In genomic region chr16:50272687-50273381, GRCh38 we compare ENCODE assay signal across 14 cellular contexts. TPM values are rescaled to one million over a fixed set of nuclear protein-coding genes. Genes with fewer than 3 reads are reported as not detected.
A peak's percentile ranks its signal among the peaks of the same experiment; 100 is the strongest.
DNase-seq lines count a peak whose midpoint lies in the region; ATAC-seq, FAIRE-seq and TF ChIP-seq lines count a peak whose summit lies in the region.
"Had no signal": no experiment of that assay in that cellular context is flagged by ENCODE, and none has a peak within 500 bp of the region (broad histone marks: within the 10 kb centered on the region; RNA-seq: fewer than 3 reads in every experiment).

No MANE protein-coding gene starts in this region.

- no peak for TF ChIP-seq POLR2A in H1 (IDR thresholded peaks at IDR 0.05; ENCODE audit: control extremely low read depth in 1 of 2, low read depth in 2 of 2, low read length in 2 of 2)

- H4K20me1 ChIP-seq in H1 (replicated peaks in 1 of 2; ENCODE audit: control insufficient read depth in 1 of 2, insufficient read depth in 2 of 2, low read length in 2 of 2) = peaks cover 0 to 2% of the 10 kb centered on the region in 2 experiments

- H3K23me2 ChIP-seq in H1 (ENCODE audit: low read depth, low read length) = no peaks in the 10 kb centered on the region

- intact Hi-C loops in Right ventricle myocardium superior (cut with DNase I) = no loop called here
- intact Hi-C loops in left ventricle myocardium inferior (cut with micrococcal nuclease) = no loop called here

- H2AFZ ChIP-seq in H1 (ENCODE audit: low read length) = no peak overlapping the region

- no peaks in the 10 kb centered on the region for H3K4me1 ChIP-seq in left ventricle myocardium inferior
- peaks cover 0 to 1% (median 0%) of the 10 kb centered on the region in 4 experiments; a peak in 1 of 7 replicates for H3K4me1 ChIP-seq in H1 (replicated peaks in 1 of 4; ENCODE audit: control insufficient read depth in 3 of 4, insufficient read depth in 4 of 4, low read length in 3 of 4)
- H3K4me1 ChIP-seq: tibial artery had no signal

- peak overlapping the region; percentile 98 for H3K27ac Mint-ChIP-seq in T-helper 17 cell
- H3K27ac Mint-ChIP-seq in stimulated activated naive CD8-positive, alpha-beta T cell treated with anti-CD3 and anti-CD28 coated beads, Interleukin-15, amount 100 ng/mL, for 72 hours = peak overlapping the region; percentile 76 to 94

- H3K9me3 ChIP-seq in left ventricle myocardium inferior (replicated peaks) (no peaks in the 10 kb centered on the region), T-helper 17 cell (ENCODE audit: control insufficient read depth, low read length, poor library complexity, severe bottlenecking) (no peaks in the 10 kb centered on the region), H1 (ENCODE audit: insufficient read depth in 2 of 2, low read depth in 1 of 2, low read length in 1 of 2) (no peaks in the 10 kb centered on the region), MG63 (no peaks in the 10 kb centered on the region)
- H3K9me3 ChIP-seq: tibial artery had no signal

- peak overlapping the region; percentile 96 for H3K4me3 Mint-ChIP-seq in T-helper 17 cell
- H3K4me3 Mint-ChIP-seq in stimulated activated naive CD8-positive, alpha-beta T cell treated with anti-CD3 and anti-CD28 coated beads, Interleukin-15, amount 100 ng/mL, for 72 hours = peak overlapping the region; percentile 94 to 99

- H2BK120ac ChIP-seq in H1 (replicated peaks; ENCODE audit: low read depth, low read length) = no peak overlapping the region

- H3K4me3 ChIP-seq in left ventricle myocardium inferior (no peak overlapping the region), H1 (ENCODE audit: extremely low read depth in 1 of 4, insufficient read depth in 2 of 4, low read depth in 3 of 4, low read length in 4 of 4) (no peak overlapping the region), MG63 (no peak overlapping the region)
- H3K4me3 ChIP-seq: SJCRH30, tibial artery had no signal

- H2BK5ac ChIP-seq in H1 (ENCODE audit: low read depth, low read length) = no peak overlapping the region; the same call in 1 of the 2 replicates

- H3K56ac ChIP-seq in H1 (replicated peaks; ENCODE audit: insufficient read length, low read depth, low read length) = no peak overlapping the region

- no peak overlapping the region for H3K18ac ChIP-seq in H1 (ENCODE audit: extremely low read depth, low read length)

- peak overlapping the region; percentile 82 for H4K8ac ChIP-seq in H1 (ENCODE audit: extremely low read depth, insufficient read depth, low read length)

- H3K36me3 ChIP-seq in left ventricle myocardium inferior (no peaks in the 10 kb centered on the region), H1 (ENCODE audit: control insufficient read depth in 2 of 4, insufficient read depth in 4 of 4, low read length in 3 of 4) (no peaks in the 10 kb centered on the region), MG63 (no peaks in the 10 kb centered on the region)
- H3K36me3 ChIP-seq: SJCRH30, tibial artery had no signal

- TF ChIP-seq CTCF in left ventricle myocardium inferior (IDR thresholded peaks at IDR 0.05; ENCODE audit: borderline replicate concordance) = no peak
- no peak for TF ChIP-seq CTCF in H1 (IDR thresholded peaks at IDR 0.05; ENCODE audit: control extremely low read depth in 1 of 3, insufficient read depth in 1 of 3, low read depth in 1 of 3, low read length in 3 of 3)

- H2AK5ac ChIP-seq in H1 (ENCODE audit: low read depth, low read length) = no peak overlapping the region

- peaks cover 3% of the 10 kb centered on the region for H3K27me3 ChIP-seq in left ventricle myocardium inferior (ENCODE audit: low read depth)
- no peaks in the 10 kb centered on the region for H3K27me3 ChIP-seq in H1 (replicated peaks in 1 of 4; ENCODE audit: control insufficient read depth in 3 of 4, extremely low read depth in 1 of 4, insufficient read depth in 3 of 4, low read length in 3 of 4)
- no peaks in the 10 kb centered on the region for H3K27me3 ChIP-seq in MG63
- H3K27me3 ChIP-seq: SJCRH30, tibial artery had no signal

- H2BK15ac ChIP-seq in H1 (ENCODE audit: low read length) = no peak overlapping the region

- H4K91ac ChIP-seq in H1 (replicated peaks; ENCODE audit: insufficient read length, low read length) = no peak overlapping the region

- H3K79me1 ChIP-seq in H1 (ENCODE audit: low read depth, low read length) = 0 out of 2 replicates have a peak, but pooled peaks cover 3% of the 10 kb centered on the region

- POLR2A ChIA-PET in H1 (lab: Charles Lee; ENCODE audit: partially characterized antibody) = interaction anchor here (1.4 kb wide), 1 partner anchor 39 kb away, joined by 4 read pairs; no protein-coding TSS in a partner anchor

- H3K4ac ChIP-seq in H1 (replicated peaks; ENCODE audit: insufficient read length, low read depth, low read length) = no peak overlapping the region

- H3K4me1 Mint-ChIP-seq in T-helper 17 cell = peaks cover 72% of the 10 kb centered on the region
- peaks cover 98% of the 10 kb centered on the region for H3K4me1 Mint-ChIP-seq in stimulated activated naive CD8-positive, alpha-beta T cell treated with anti-CD3 and anti-CD28 coated beads, Interleukin-15, amount 100 ng/mL, for 72 hours

- H3K9ac ChIP-seq in H1 (replicated peaks in 1 of 4; ENCODE audit: extremely low read depth in 1 of 4, low read depth in 3 of 4, low read length in 3 of 4) = no peak overlapping the region

- H3K27ac ChIP-seq in left ventricle myocardium inferior (replicated peaks) = no peak overlapping the region
- no peak overlapping the region for H3K27ac ChIP-seq in H1 (ENCODE audit: low read depth, low read length)
- H3K27ac ChIP-seq in substantia nigra (ENCODE audit: low read depth, low read length, poor library complexity, severe bottlenecking) = no peak overlapping the region
- H3K27ac ChIP-seq: SJCRH30, tibial artery had no signal

- WGBS in H1 (ENCODE audit: extremely low coverage in 1 of 2, insufficient coverage in 1 of 2, insufficient read length in 1 of 2, insufficient replicate concordance in 2 of 2, low coverage in 1 of 2, low lambda C conversion rate in 2 of 2, missing lambda C conversion rate in 1 of 2), 2 experiments = 90% methylated on average over 5 of the region's 5 CpGs; no CpG with 5 or more reads in 1 of the 2 experiments

- peaks cover 3% of the 10 kb centered on the region for H3K36me3 Mint-ChIP-seq in T-helper 17 cell (ENCODE audit: low read depth)

- TF ChIP-seq EP300 in H1 (IDR thresholded peaks at IDR 0.05; ENCODE audit: borderline replicate concordance in 1 of 2, low read depth in 2 of 2, low read length in 2 of 2) = no peak

- no peak for FAIRE-seq in H1 (lab: Jason Lieb, UNC)

- no peak overlapping the region for H3K14ac ChIP-seq in H1 (ENCODE audit: insufficient read length)

- H3K9me3 Mint-ChIP-seq in stimulated activated naive CD8-positive, alpha-beta T cell treated with anti-CD3 and anti-CD28 coated beads, Interleukin-15, amount 100 ng/mL, for 72 hours = no peaks in the 10 kb centered on the region

- H2BK12ac ChIP-seq in H1 (ENCODE audit: low read depth, low read length) = no peak overlapping the region; the same call in 1 of the 2 replicates

- no peak for TF ChIP-seq RAD21 in H1 (IDR thresholded peaks at IDR 0.05 in 1 of 2, conservative IDR thresholded peaks at IDR 0.05 in 1 of 2; ENCODE audit: low read depth in 2 of 2, low read length in 2 of 2)

- DNase-seq in Right ventricle myocardium superior = peak; percentile 24
- no peak for DNase-seq in left ventricle myocardium inferior
- no peak for DNase-seq in T-helper 17 cell
- DNase-seq in H1 (ENCODE audit: low read depth in 1 of 2, low spot score in 2 of 2) = no peak
- no peak for DNase-seq in stimulated activated naive CD8-positive, alpha-beta T cell treated with anti-CD3 and anti-CD28 coated beads, Interleukin-15, amount 100 ng/mL, for 72 hours
- no peak for DNase-seq in substantia nigra (lab: John Stamatoyannopoulos, UW)
- DNase-seq in MG63 = no peak
- DNase-seq: NCI-H2081 treated with DMSO at 0.1 percent for 48 hours; NK-92 treated with Interleukin-12 subunit alpha and Interleukin-12 subunit beta, amount 100 ng/mL, for 24 hours; occipital lobe; SJCRH30; stimulated activated CD4-positive, alpha-beta T cell treated with anti-CD3 and anti-CD28 coated beads, Interleukin-12 subunit alpha, Interleukin-12 subunit beta, amount 100 ng/mL, for 4 hours had no signal

- H4K5ac ChIP-seq in H1 (ENCODE audit: insufficient read length, low read depth, low read length) = no peak overlapping the region

- no peak overlapping the region for H3K23ac ChIP-seq in H1 (ENCODE audit: insufficient read length)

- H2BK20ac ChIP-seq in H1 (ENCODE audit: low read length) = no peak overlapping the region

- no peak for ATAC-seq in Right ventricle myocardium superior (ENCODE audit: poor library complexity)
- no peak for ATAC-seq in T-helper 17 cell
- ATAC-seq in stimulated activated naive CD8-positive, alpha-beta T cell treated with anti-CD3 and anti-CD28 coated beads, Interleukin-15, amount 100 ng/mL, for 72 hours = no peak
- no peak for ATAC-seq in HG02885 (IDR thresholded peaks at IDR 0.05; ENCODE audit: poor library complexity, unreplicated experiment)

- H3K27me3 Mint-ChIP-seq in T-helper 17 cell = no peaks in the 10 kb centered on the region
- no peaks in the 10 kb centered on the region for H3K27me3 Mint-ChIP-seq in stimulated activated naive CD8-positive, alpha-beta T cell treated with anti-CD3 and anti-CD28 coated beads, Interleukin-15, amount 100 ng/mL, for 72 hours

- no peak overlapping the region for H3K4me2 ChIP-seq in H1 (ENCODE audit: insufficient read depth in 1 of 2, low read depth in 2 of 2, low read length in 2 of 2)

- no peaks in the 10 kb centered on the region for H3K79me2 ChIP-seq in H1 (ENCODE audit: control insufficient read depth in 1 of 2, insufficient read depth in 2 of 2, low read length in 2 of 2)

- CTCF ChIA-PET in H1 (lab: Charles Lee; ENCODE audit: partially characterized antibody) = interaction anchor here (0.6 to 2.9 kb wide), 5 partner anchors 11 to 369 kb away, joined by 3 to 13 read pairs (median 3); no protein-coding TSS in a partner anchor

TF ChIP-seq in H1, 55 proteins besides CTCF, POLR2A, EP300 and RAD21 (continues in another document):
- no peak for TF ChIP-seq SIRT6 (IDR thresholded peaks at IDR 0.05; ENCODE audit: low read length)

RNA-seq across cellular contexts. Expression of gene ADCY7, which starts 6.5 kb away (rescaled TPM):
- total RNA-seq in Right ventricle myocardium superior (9.3 TPM), left ventricle myocardium inferior (9.7 TPM), T-helper 17 cell (100 to 1,000 TPM; 187 to 203 TPM)
- 4.7 and 5.1 TPM in 2 replicates for total RNA-seq in H1 (2021; fragmentation: NEBNext Ultra II Directional; extraction: Animal tissue kit (Norgen Biotek cat#: 25700))
- 2.4 and 5.5 TPM in 2 replicates for polyA plus RNA-seq in H1 (2011; rRNA removed)
- 4.9 TPM for polyA plus RNA-seq in H1 (2011; cell fraction: cytosol; rRNA removed)
- polyA plus RNA-seq in H1 (2011; cell fraction: nucleus; rRNA removed) = 13.5 TPM
- polyA plus RNA-seq in H1 (2012, experiment 1 of 2) = 2.0 to 4.3 TPM (median 2.9 TPM) in 4 replicates
- polyA plus RNA-seq in H1 (2012, experiment 2 of 2) = 0.45 TPM
- 1.8 TPM for polyA plus RNA-seq in H1 (2013, experiment 1 of 2)
- polyA plus RNA-seq in H1 (2013, experiment 2 of 2) = 1.7 TPM
- 6.9 and 7.2 TPM in 2 replicates for polyA minus RNA-seq in H1 (2011; rRNA and poly(A)+ RNA removed)
- 7.3 TPM for polyA minus RNA-seq in H1 (2011; cell fraction: cytosol; rRNA and poly(A)+ RNA removed)
- 6.4 TPM for polyA minus RNA-seq in H1 (2011; cell fraction: nucleus; rRNA and poly(A)+ RNA removed)
- 21.5 and 28.0 TPM in 2 replicates for total RNA-seq in MG63 (2014; rRNA removed; shearing (Covaris generic); ENCODE audit: low replicate concordance)
